8 cellular contexts compared by ENCODE assay signal in genomic region chr15:99250494-99251435, GRCh38. TPM values are rescaled to one million over a fixed set of nuclear protein-coding genes. Genes with fewer than 3 reads are reported as not detected.
DNase-seq lines count a peak whose midpoint lies in the region; FAIRE-seq and TF ChIP-seq lines count a peak whose summit lies in the region.

No MANE protein-coding gene starts in this region.

- POLR2A ChIA-PET in RWPE1 (lab: Yijun Ruan, JAX; ENCODE audit: low non-redundant PET), result no interaction called here

- DNase-seq in ELR (ENCODE audit: low read depth), result peak; percentile 99
- peak; percentile 55 for DNase-seq in H54 (ENCODE audit: insufficient read length, low spot score)
- peak; percentile 99 for DNase-seq in LoVo (ENCODE audit: low spot score)
- DNase-seq in RWPE1 (ENCODE audit: low spot score), result peak; percentile 98
- DNase-seq in activated T-helper 9 cell treated with anti-CD3 and anti-CD28 coated beads, Interleukin-2, amount 50 U/mL, for 16 hours (ENCODE audit: low read depth), result peak; percentile 90
- peak; percentile 99 for DNase-seq in foreskin fibroblast
- DNase-seq in neural crest cell (ENCODE audit: low read depth, low spot score), result peak; percentile 96
- peak; percentile 99 for DNase-seq in stomach

- CTCF ChIA-PET in RWPE1 (lab: Yijun Ruan, JAX), result interaction anchor here (0.7 to 0.8 kb wide), 2 partner anchors 22 to 96 kb away, joined by 3 to 4 read pairs; no protein-coding TSS in a partner anchor

- H3K9me3 Mint-ChIP-seq in neural crest cell, result no peaks in the 10 kb centered on the region

- FAIRE-seq in H54 (lab: Jason Lieb, UNC), result peak; percentile 55

- H3K4me3 ChIP-seq in foreskin fibroblast (ENCODE audit: low read depth in 1 of 2, low read length in 2 of 2) (peak overlapping the region; percentile 87 to 94), stomach (peak overlapping the region; percentile 67 to 85 (median 80))

- no peaks in the 10 kb centered on the region for H3K27me3 ChIP-seq in stomach

- peak overlapping the region; percentile 99 for H3K27ac Mint-ChIP-seq in neural crest cell (ENCODE audit: unreplicated experiment)

- no peaks in the 10 kb centered on the region for H3K9me3 ChIP-seq in stomach

- TF ChIP-seq EP300 in stomach (IDR thresholded peaks at IDR 0.05), result no peak

- H3K27me3 Mint-ChIP-seq in neural crest cell (ENCODE audit: low read depth), result no peaks in the 10 kb centered on the region

- H3K4me1 ChIP-seq in stomach, result peaks cover 23 to 64% (median 40%) of the 10 kb centered on the region in 4 donors

- WGBS in stomach, 5 donors, result 2 to 5% (median 4%) methylated on average over 33 to 51 of the region's 51 CpGs

- intact Hi-C loops in stomach (cut with DNase I; ENCODE audit: low total_unique reads), result no loop called here

- no peak overlapping the region for H3K4me3 Mint-ChIP-seq in neural crest cell

- H3K27ac ChIP-seq in RWPE1 (peak overlapping the region; percentile 79), stomach (peak overlapping the region; percentile 91 to 96 (median 92))

- TF ChIP-seq CTCF in RWPE1 (conservative IDR thresholded peaks at IDR 0.05; ENCODE audit: low read depth) (no peak), foreskin fibroblast (IDR thresholded peaks at IDR 0.05; ENCODE audit: low read depth, low read length) (no peak), neural crest cell (conservative IDR thresholded peaks at IDR 0.05) (no peak), stomach (IDR thresholded peaks at IDR 0.05) (no peak)

- no peak; the same call in 1 of the 2 replicates for TF ChIP-seq POLR2A in H54 (IDR thresholded peaks at IDR 0.05; ENCODE audit: low read depth, low read length)
- peak in 2 of 4 donors; percentile 33 to 58 for TF ChIP-seq POLR2A in stomach (IDR thresholded peaks at IDR 0.05)

- H3K36me3 Mint-ChIP-seq in neural crest cell (ENCODE audit: low read depth), result no peaks in the 10 kb centered on the region

- H3K4me1 Mint-ChIP-seq in neural crest cell, result peaks cover 31% of the 10 kb centered on the region

- H3K36me3 ChIP-seq in stomach, result peaks cover 0 to under 1% (median under 1%) of the 10 kb centered on the region in 4 donors

RNA-seq across cellular contexts. Expression of gene LRRC28, which starts 0.5 kb away (rescaled TPM):
- total RNA-seq in neural crest cell (28.8 and 34.4 TPM in 2 replicates), stomach (10 to 100 TPM; 21.4 to 82.6 (median 28.0) TPM)
- 10 to 100 TPM in 2 of 3 donors, 1 to 10 TPM in 1; 9.6 to 32.5 (median 13.6) TPM for polyA plus RNA-seq in stomach

RNA-seq across cellular contexts. Expression of gene TTC23, which starts 1.4 kb away (rescaled TPM):
- total RNA-seq in neural crest cell, result 25.7 and 33.0 TPM in 2 replicates
- 10 to 100 TPM in 4 of 5 donors, 1 to 10 TPM in 1; 3.8 to 75.3 (median 25.0) TPM for total RNA-seq in stomach
- polyA plus RNA-seq in stomach, result 10 to 100 TPM in 1 of 3 donors, 1 to 10 TPM in 2; 6.9 to 13.3 (median 7.7) TPM

Comparison
In these comparisons a context has a peak if more than half of its experiments do, and no peak if none do; other contexts are left out.
1. Peak in every context shown above with its lines: DNase-seq, H3K4me3 ChIP-seq and H3K27ac ChIP-seq.